Comparison of ENCODE assay signal across 1 cellular context in the genomic region with DNA sequence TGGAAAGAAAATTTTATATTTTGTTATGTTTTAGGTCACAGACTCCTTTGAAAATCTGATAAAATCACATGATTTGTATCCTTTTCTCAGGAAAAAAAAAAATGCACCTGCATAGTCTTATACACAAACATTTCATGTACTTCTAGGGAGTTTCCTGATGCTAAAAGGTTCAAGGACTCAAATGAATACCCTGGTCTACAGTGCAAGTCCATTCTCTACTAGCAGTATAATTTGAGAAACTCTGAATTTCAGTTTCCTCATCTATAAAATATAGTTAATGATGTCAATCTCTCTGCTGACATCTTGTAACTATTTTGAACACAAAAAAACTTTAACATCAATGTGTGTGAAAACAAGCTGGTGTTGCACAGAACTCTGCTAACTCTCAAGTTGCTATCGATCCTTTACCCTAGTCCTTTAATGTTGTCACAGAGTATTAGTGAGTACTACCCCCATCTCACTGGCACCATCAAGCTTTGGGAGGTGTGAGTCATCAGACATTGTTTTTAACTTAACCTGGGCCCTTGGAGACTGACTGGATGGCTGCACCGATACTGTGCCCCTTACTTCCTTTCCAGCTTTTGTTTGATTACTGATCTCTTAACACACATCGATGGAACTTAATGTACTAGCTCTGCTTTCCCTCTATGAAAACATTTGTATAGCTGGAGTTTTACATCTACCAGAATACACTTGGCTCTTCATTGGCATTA.
A peak's percentile ranks its signal among the peaks of the same experiment; 100 is the strongest.
TF ChIP-seq lines count a peak whose summit lies in the region.

No MANE protein-coding gene starts in this region.

TF ChIP-seq in GM12878, 131 proteins besides CTCF, POLR2A, EP300 and RAD21:
- TF ChIP-seq ZBTB4 (CRISPR knock-in tag; IDR thresholded peaks at IDR 0.05) = no peak
- no peak for TF ChIP-seq NFYA (IDR thresholded peaks at IDR 0.05; ENCODE audit: borderline replicate concordance, low read depth, low read length)
- no peak for TF ChIP-seq E4F1 (IDR thresholded peaks at IDR 0.05; ENCODE audit: borderline replicate concordance, partially characterized antibody)
- no peak for TF ChIP-seq NFXL1 (IDR thresholded peaks at IDR 0.05; ENCODE audit: borderline replicate concordance)
- TF ChIP-seq PKNOX1 (IDR thresholded peaks at IDR 0.05) = no peak
- TF ChIP-seq RELB (IDR thresholded peaks at IDR 0.05; ENCODE audit: low read depth) = peak; percentile 74
- TF ChIP-seq PML (IDR thresholded peaks at IDR 0.05; ENCODE audit: low read length) = no peak
- TF ChIP-seq FOXM1 (IDR thresholded peaks at IDR 0.05; ENCODE audit: low read depth, low read length) = 0 out of 2 replicates have a peak, but pooled peaks have one; percentile 35
- no peak for TF ChIP-seq ZNF274 (IDR thresholded peaks at IDR 0.05; ENCODE audit: insufficient read depth, insufficient read length)
- TF ChIP-seq ETV6 (conservative IDR thresholded peaks at IDR 0.05 in 1 of 2, IDR thresholded peaks at IDR 0.05 in 1 of 2; ENCODE audit: borderline replicate concordance in 1 of 2, low read depth in 1 of 2) = no peak
- peak; percentile 58; the same call in 1 of the 2 replicates for TF ChIP-seq NFIC (IDR thresholded peaks at IDR 0.05; ENCODE audit: low read depth, low read length)
- TF ChIP-seq, protein P1, sequence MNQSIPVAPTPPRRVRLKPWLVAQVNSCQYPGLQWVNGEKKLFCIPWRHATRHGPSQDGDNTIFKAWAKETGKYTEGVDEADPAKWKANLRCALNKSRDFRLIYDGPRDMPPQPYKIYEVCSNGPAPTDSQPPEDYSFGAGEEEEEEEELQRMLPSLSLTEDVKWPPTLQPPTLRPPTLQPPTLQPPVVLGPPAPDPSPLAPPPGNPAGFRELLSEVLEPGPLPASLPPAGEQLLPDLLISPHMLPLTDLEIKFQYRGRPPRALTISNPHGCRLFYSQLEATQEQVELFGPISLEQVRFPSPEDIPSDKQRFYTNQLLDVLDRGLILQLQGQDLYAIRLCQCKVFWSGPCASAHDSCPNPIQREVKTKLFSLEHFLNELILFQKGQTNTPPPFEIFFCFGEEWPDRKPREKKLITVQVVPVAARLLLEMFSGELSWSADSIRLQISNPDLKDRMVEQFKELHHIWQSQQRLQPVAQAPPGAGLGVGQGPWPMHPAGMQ (IDR thresholded peaks at IDR 0.05; ENCODE audit: borderline replicate concordance) = no peak
- TF ChIP-seq, protein P2, sequence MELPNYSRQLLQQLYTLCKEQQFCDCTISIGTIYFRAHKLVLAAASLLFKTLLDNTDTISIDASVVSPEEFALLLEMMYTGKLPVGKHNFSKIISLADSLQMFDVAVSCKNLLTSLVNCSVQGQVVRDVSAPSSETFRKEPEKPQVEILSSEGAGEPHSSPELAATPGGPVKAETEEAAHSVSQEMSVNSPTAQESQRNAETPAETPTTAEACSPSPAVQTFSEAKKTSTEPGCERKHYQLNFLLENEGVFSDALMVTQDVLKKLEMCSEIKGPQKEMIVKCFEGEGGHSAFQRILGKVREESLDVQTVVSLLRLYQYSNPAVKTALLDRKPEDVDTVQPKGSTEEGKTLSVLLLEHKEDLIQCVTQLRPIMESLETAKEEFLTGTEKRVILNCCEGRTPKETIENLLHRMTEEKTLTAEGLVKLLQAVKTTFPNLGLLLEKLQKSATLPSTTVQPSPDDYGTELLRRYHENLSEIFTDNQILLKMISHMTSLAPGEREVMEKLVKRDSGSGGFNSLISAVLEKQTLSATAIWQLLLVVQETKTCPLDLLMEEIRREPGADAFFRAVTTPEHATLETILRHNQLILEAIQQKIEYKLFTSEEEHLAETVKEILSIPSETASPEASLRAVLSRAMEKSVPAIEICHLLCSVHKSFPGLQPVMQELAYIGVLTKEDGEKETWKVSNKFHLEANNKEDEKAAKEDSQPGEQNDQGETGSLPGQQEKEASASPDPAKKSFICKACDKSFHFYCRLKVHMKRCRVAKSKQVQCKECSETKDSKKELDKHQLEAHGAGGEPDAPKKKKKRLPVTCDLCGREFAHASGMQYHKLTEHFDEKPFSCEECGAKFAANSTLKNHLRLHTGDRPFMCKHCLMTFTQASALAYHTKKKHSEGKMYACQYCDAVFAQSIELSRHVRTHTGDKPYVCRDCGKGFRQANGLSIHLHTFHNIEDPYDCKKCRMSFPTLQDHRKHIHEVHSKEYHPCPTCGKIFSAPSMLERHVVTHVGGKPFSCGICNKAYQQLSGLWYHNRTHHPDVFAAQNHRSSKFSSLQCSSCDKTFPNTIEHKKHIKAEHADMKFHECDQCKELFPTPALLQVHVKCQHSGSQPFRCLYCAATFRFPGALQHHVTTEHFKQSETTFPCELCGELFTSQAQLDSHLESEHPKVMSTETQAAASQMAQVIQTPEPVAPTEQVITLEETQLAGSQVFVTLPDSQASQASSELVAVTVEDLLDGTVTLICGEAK (IDR thresholded peaks at IDR 0.05; ENCODE audit: borderline replicate concordance) = peak; percentile 67; the same call in 1 of the 2 replicates
- TF ChIP-seq, protein P3, sequence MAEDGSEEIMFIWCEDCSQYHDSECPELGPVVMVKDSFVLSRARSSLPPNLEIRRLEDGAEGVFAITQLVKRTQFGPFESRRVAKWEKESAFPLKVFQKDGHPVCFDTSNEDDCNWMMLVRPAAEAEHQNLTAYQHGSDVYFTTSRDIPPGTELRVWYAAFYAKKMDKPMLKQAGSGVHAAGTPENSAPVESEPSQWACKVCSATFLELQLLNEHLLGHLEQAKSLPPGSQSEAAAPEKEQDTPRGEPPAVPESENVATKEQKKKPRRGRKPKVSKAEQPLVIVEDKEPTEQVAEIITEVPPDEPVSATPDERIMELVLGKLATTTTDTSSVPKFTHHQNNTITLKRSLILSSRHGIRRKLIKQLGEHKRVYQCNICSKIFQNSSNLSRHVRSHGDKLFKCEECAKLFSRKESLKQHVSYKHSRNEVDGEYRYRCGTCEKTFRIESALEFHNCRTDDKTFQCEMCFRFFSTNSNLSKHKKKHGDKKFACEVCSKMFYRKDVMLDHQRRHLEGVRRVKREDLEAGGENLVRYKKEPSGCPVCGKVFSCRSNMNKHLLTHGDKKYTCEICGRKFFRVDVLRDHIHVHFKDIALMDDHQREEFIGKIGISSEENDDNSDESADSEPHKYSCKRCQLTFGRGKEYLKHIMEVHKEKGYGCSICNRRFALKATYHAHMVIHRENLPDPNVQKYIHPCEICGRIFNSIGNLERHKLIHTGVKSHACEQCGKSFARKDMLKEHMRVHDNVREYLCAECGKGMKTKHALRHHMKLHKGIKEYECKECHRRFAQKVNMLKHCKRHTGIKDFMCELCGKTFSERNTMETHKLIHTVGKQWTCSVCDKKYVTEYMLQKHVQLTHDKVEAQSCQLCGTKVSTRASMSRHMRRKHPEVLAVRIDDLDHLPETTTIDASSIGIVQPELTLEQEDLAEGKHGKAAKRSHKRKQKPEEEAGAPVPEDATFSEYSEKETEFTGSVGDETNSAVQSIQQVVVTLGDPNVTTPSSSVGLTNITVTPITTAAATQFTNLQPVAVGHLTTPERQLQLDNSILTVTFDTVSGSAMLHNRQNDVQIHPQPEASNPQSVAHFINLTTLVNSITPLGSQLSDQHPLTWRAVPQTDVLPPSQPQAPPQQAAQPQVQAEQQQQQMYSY (CRISPR knock-in tag; IDR thresholded peaks at IDR 0.05) = no peak
- no peak for TF ChIP-seq RCOR1 (conservative IDR thresholded peaks at IDR 0.05; ENCODE audit: low read depth, low read length)
- TF ChIP-seq EGR1 (IDR thresholded peaks at IDR 0.05; ENCODE audit: borderline replicate concordance in 1 of 2, low read depth in 2 of 2, low read length in 2 of 2) = no peak
- TF ChIP-seq ASH2L (IDR thresholded peaks at IDR 0.05; ENCODE audit: borderline replicate concordance, low read depth) = no peak
- TF ChIP-seq BACH1 (IDR thresholded peaks at IDR 0.05; ENCODE audit: borderline replicate concordance) = no peak
- TF ChIP-seq ZZZ3 (IDR thresholded peaks at IDR 0.05; ENCODE audit: control insufficient read depth, insufficient read length, low read depth) = no peak
- peak; percentile 65 for TF ChIP-seq RELA (IDR thresholded peaks at IDR 0.05; ENCODE audit: borderline replicate concordance, partially characterized antibody)
- peak; percentile 52; the same call in 1 of the 2 replicates for TF ChIP-seq ATF2 (IDR thresholded peaks at IDR 0.05; ENCODE audit: low read length)
- no peak for TF ChIP-seq LARP7 (IDR thresholded peaks at IDR 0.05)
- TF ChIP-seq PAX8 (IDR thresholded peaks at IDR 0.05) = no peak
- peak; percentile 46; the same call in 1 of the 2 replicates for TF ChIP-seq JUNB (IDR thresholded peaks at IDR 0.05)
- no peak for TF ChIP-seq GABPA (IDR thresholded peaks at IDR 0.05; ENCODE audit: low read depth)
- TF ChIP-seq NR2F1 (conservative IDR thresholded peaks at IDR 0.05) = peak; percentile 31; the same call in 1 of the 2 replicates
- no peak for TF ChIP-seq HCFC1 (IDR thresholded peaks at IDR 0.05; ENCODE audit: low read length)
- TF ChIP-seq KDM1A (IDR thresholded peaks at IDR 0.05; ENCODE audit: borderline replicate concordance) = no peak
- TF ChIP-seq DPF2 (IDR thresholded peaks at IDR 0.05) = no peak
- no peak for TF ChIP-seq BCL3 (IDR thresholded peaks at IDR 0.05; ENCODE audit: borderline replicate concordance, insufficient read depth, low read depth, low read length, poor library complexity, severe bottlenecking)
- no peak for TF ChIP-seq EZH2 (IDR thresholded peaks at IDR 0.05; ENCODE audit: borderline replicate concordance, control insufficient read depth, low read depth, low read length)
- TF ChIP-seq STAT1 (conservative IDR thresholded peaks at IDR 0.05) = no peak
